ENCODE assay signal across 17 cellular contexts in genomic region chr13:111945086-111945485, GRCh38.
DNase-seq lines count a peak whose midpoint lies in the region; ATAC-seq and TF ChIP-seq lines count a peak whose summit lies in the region.
"Had no signal": no experiment of that assay in that cellular context is flagged by ENCODE, and none has a peak within 500 bp of the region (broad histone marks: within the 10 kb centered on the region; RNA-seq: fewer than 3 reads in every experiment).

No MANE protein-coding gene starts in this region.

- H4K20me1 ChIP-seq in PC-9 (ENCODE audit: insufficient read depth) = no peaks in the 10 kb centered on the region
- H4K20me1 ChIP-seq: BLaER1 had no signal

- H3K27ac ChIP-seq in right atrium auricular region = no peak overlapping the region
- no peak overlapping the region for H3K27ac ChIP-seq in heart right ventricle
- no peak overlapping the region for H3K27ac ChIP-seq in spleen
- no peak overlapping the region for H3K27ac ChIP-seq in PC-9
- H3K27ac ChIP-seq: 22Rv1, BLaER1 had no signal

- H3K36me3 ChIP-seq in right atrium auricular region (no peaks in the 10 kb centered on the region), heart right ventricle (no peaks in the 10 kb centered on the region), spleen (no peaks in the 10 kb centered on the region), PC-9 (ENCODE audit: low read depth) (no peaks in the 10 kb centered on the region)
- H3K36me3 ChIP-seq: BLaER1 had no signal

- H3K4me3 ChIP-seq in right atrium auricular region (no peak overlapping the region), heart right ventricle (no peak overlapping the region), spleen (no peak overlapping the region), PC-9 (no peak overlapping the region)
- H3K4me3 ChIP-seq: BLaER1 had no signal

- H3K9me2 ChIP-seq in PC-9 (ENCODE audit: insufficient read depth) = no peaks in the 10 kb centered on the region

- H3K27me3 ChIP-seq in right atrium auricular region (no peaks in the 10 kb centered on the region), heart right ventricle (peaks cover 0 to 67% (median 34%) of the 10 kb centered on the region in 7 donors), spleen (replicated peaks in 1 of 7) (peaks cover 0 to 15% (median 0%) of the 10 kb centered on the region in 7 donors), PC-9 (ENCODE audit: insufficient read depth, low read depth) (peaks cover 93% of the 10 kb centered on the region)

- intact Hi-C loops in heart right ventricle (cut with DNase I) = no loop called here
- intact Hi-C loops in spleen (cut with DNase I; ENCODE audit: low total_unique reads) = no loop called here
- intact Hi-C loops in PC-9 (cut with micrococcal nuclease; ENCODE audit: unreplicated experiment) = no loop called here

- no peak overlapping the region for H3K4me2 ChIP-seq in PC-9

- no peak for TF ChIP-seq POLR2A in spleen (IDR thresholded peaks at IDR 0.05)

- no peaks in the 10 kb centered on the region for H3K9me3 ChIP-seq in right atrium auricular region
- peaks cover 0 to 6% (median 0%) of the 10 kb centered on the region in 11 donors for H3K9me3 ChIP-seq in heart right ventricle
- peaks cover 0 to 13% (median 2%) of the 10 kb centered on the region in 8 donors for H3K9me3 ChIP-seq in spleen
- H3K9me3 ChIP-seq in PC-9 (ENCODE audit: insufficient read depth, low read depth) = no peaks in the 10 kb centered on the region

- no peak for TF ChIP-seq CTCF in right atrium auricular region (IDR thresholded peaks at IDR 0.05)
- TF ChIP-seq CTCF in heart right ventricle (IDR thresholded peaks at IDR 0.05) = no peak
- no peak for TF ChIP-seq CTCF in spleen (IDR thresholded peaks at IDR 0.05 in 8 of 11, conservative IDR thresholded peaks at IDR 0.05 in 3 of 11)
- TF ChIP-seq CTCF in PC-9 (conservative IDR thresholded peaks at IDR 0.05) = no peak

- H3K4me1 ChIP-seq in right atrium auricular region (no peaks in the 10 kb centered on the region), heart right ventricle (no peaks in the 10 kb centered on the region), spleen (no peaks in the 10 kb centered on the region), PC-9 (replicated peaks; ENCODE audit: insufficient read depth) (no peaks in the 10 kb centered on the region)
- H3K4me1 ChIP-seq: Caco-2 had no signal

- 86 to 87% methylated on average over 16 of the region's 16 CpGs for WGBS in heart right ventricle, 2 donors
- WGBS in spleen, 5 donors = 83 to 89% (median 83%) methylated on average over 16 of the region's 16 CpGs

- BruUV-seq in PC-9 (replicated peaks; lab: Mats Ljungman, UMichigan) = no TSS peak

- no peaks in the 10 kb centered on the region for H3K79me2 ChIP-seq in PC-9 (ENCODE audit: low read depth)

- no peak for ATAC-seq in heart right ventricle

- POLR2A ChIA-PET in PC-9 (lab: Charles Lee; ENCODE audit: unreplicated experiment) = no interaction called here

- no peak overlapping the region for H2AFZ ChIP-seq in PC-9

- H3F3A ChIP-seq in PC-9 (ENCODE audit: insufficient read depth, low read depth) = no peaks in the 10 kb centered on the region

- DNase-seq in activated CD8-positive, alpha-beta memory T cell treated with anti-CD3 and anti-CD28 coated beads for 24 hours = peak; percentile 17
- DNase-seq in activated CD8-positive, alpha-beta memory T cell treated with anti-CD3 and anti-CD28 coated beads, Interleukin-2, amount 50 U/mL, for 4 hours = no peak
- DNase-seq in right atrium auricular region (ENCODE audit: low spot score) (peak; percentile 16), heart right ventricle (no peak), spleen (peak; percentile 51), AG20443 (ENCODE audit: low spot score) (no peak), PC-9 (no peak), iPS-NIHi7 (ENCODE audit: extremely low spot score) (no peak)
- DNase-seq: AML-193; Caco-2; CD8-positive, alpha-beta memory T cell; DMS53; GF-D8; HCEC 1CT; HFFc6 had no signal

- CTCF ChIA-PET in PC-9 (lab: Charles Lee) = no interaction called here

Comparison
In these comparisons a context has a peak if more than half of its experiments do, and no peak if none do; other contexts are left out.
1. DNase-seq: peak in activated CD8-positive, alpha-beta memory T cell treated with anti-CD3 and anti-CD28 coated beads for 24 hours (single experiment), right atrium auricular region (single experiment) and spleen (single experiment); none in activated CD8-positive, alpha-beta memory T cell treated with anti-CD3 and anti-CD28 coated beads, Interleukin-2, amount 50 U/mL, for 4 hours (single experiment), heart right ventricle (0 of 2), AG20443 (single experiment), PC-9 (0 of 2) and iPS-NIHi7 (single experiment).